ENCODE assay signal across 8 cellular contexts in genomic region chr1:77313491-77313890, GRCh38. TPM values are rescaled to one million over a fixed set of nuclear protein-coding genes. Genes with fewer than 3 reads are reported as not detected.
DNase-seq lines count a peak whose midpoint lies in the region; ATAC-seq and TF ChIP-seq lines count a peak whose summit lies in the region.

No MANE protein-coding gene starts in this region.

- H3K4me3 Mint-ChIP-seq in activated naive CD8-positive, alpha-beta T cell treated with anti-CD3 and anti-CD28 coated beads, Interleukin-2, amount 50 U/mL, for 24 hours: no peak overlapping the region

- H3K9me3 Mint-ChIP-seq in activated naive CD8-positive, alpha-beta T cell treated with anti-CD3 and anti-CD28 coated beads, Interleukin-2, amount 50 U/mL, for 24 hours: no peaks in the 10 kb centered on the region

- no peak overlapping the region for H3K4me3 ChIP-seq in mucosa of descending colon

- no peaks in the 10 kb centered on the region for H3K27me3 Mint-ChIP-seq in activated naive CD8-positive, alpha-beta T cell treated with anti-CD3 and anti-CD28 coated beads, Interleukin-2, amount 50 U/mL, for 24 hours

- H3K9me3 ChIP-seq in mucosa of descending colon: no peaks in the 10 kb centered on the region

- H3K4me1 ChIP-seq in mucosa of descending colon (ENCODE audit: low read depth): no peaks in the 10 kb centered on the region

- H3K4me1 Mint-ChIP-seq in activated naive CD8-positive, alpha-beta T cell treated with anti-CD3 and anti-CD28 coated beads, Interleukin-2, amount 50 U/mL, for 24 hours: peaks cover 38% of the 10 kb centered on the region

- intact Hi-C loops in mucosa of descending colon (cut with DNase I, micrococcal nuclease): no loop called here

- ATAC-seq in GM18907 (IDR thresholded peaks at IDR 0.05; ENCODE audit: unreplicated experiment) (peak; percentile 77), mucosa of descending colon (peak; percentile 49), GM19324 (IDR thresholded peaks at IDR 0.05; ENCODE audit: low FRiP score, unreplicated experiment) (no peak)
- ATAC-seq in activated naive CD8-positive, alpha-beta T cell treated with anti-CD3 and anti-CD28 coated beads, Interleukin-2, amount 50 U/mL, for 24 hours: peak; percentile 77

- no peaks in the 10 kb centered on the region for H3K36me3 ChIP-seq in mucosa of descending colon (ENCODE audit: low read depth)

- no peak overlapping the region for H3K27ac Mint-ChIP-seq in activated naive CD8-positive, alpha-beta T cell treated with anti-CD3 and anti-CD28 coated beads, Interleukin-2, amount 50 U/mL, for 24 hours

- peaks cover 4% of the 10 kb centered on the region for H3K36me3 Mint-ChIP-seq in activated naive CD8-positive, alpha-beta T cell treated with anti-CD3 and anti-CD28 coated beads, Interleukin-2, amount 50 U/mL, for 24 hours (ENCODE audit: low read depth)

- peak; percentile 12 for TF ChIP-seq CTCF in AG09319 (IDR thresholded peaks at IDR 0.05; ENCODE audit: low read depth, low read length)
- no peak for TF ChIP-seq CTCF in mucosa of descending colon (IDR thresholded peaks at IDR 0.05)

- DNase-seq in AG09319 (ENCODE audit: extremely low read depth, low read depth): no peak
- peak; percentile 54 for DNase-seq in NCI-H2227 (lab: John Stamatoyannopoulos, UW; ENCODE audit: unreplicated experiment)
- no peak for DNase-seq in activated naive CD8-positive, alpha-beta T cell treated with anti-CD3 and anti-CD28 coated beads, Interleukin-2, amount 50 U/mL, for 24 hours
- peak in 1 of 3 donors; percentile 9 for DNase-seq in mucosa of descending colon
- DNase-seq in DMS153 (lab: John Stamatoyannopoulos, UW): no peak
- no peak for DNase-seq in DMS153 treated with DMSO at 0.1 percent for 48 hours (lab: John Stamatoyannopoulos, UW; ENCODE audit: unreplicated experiment)

RNA-seq across cellular contexts. Expression of gene AK5, which starts 31.7 kb away (rescaled TPM):
- 1 to 10 TPM in 1 of 3 donors, under 1 TPM in 2; 0.51 to 3.0 (median 0.84) TPM for total RNA-seq in mucosa of descending colon
